Comparison of ENCODE assay signal across 30 cellular contexts in genomic region chrX:38236901-38237615, GRCh38. TPM values are rescaled to one million over a fixed set of nuclear protein-coding genes. Genes with fewer than 3 reads are reported as not detected.
"Had no signal": no experiment of that assay in that cellular context is flagged by ENCODE, and none has a peak within 500 bp of the region (broad histone marks: within the 10 kb centered on the region; RNA-seq: fewer than 3 reads in every experiment).

No MANE protein-coding gene starts in this region.

- H3K4me3 ChIP-seq: cardiac muscle cell, colonic mucosa, esophagus squamous epithelium, pancreas, prostate gland, sigmoid colon, smooth muscle cell, suprapubic skin, tibial artery had no signal

- H3K27ac ChIP-seq: cardiac muscle cell, colonic mucosa, epithelial cell of prostate, esophagus squamous epithelium, pancreas, prostate gland, sigmoid colon, suprapubic skin, tibial artery had no signal

- DNase-seq: activated CD4-positive, alpha-beta T cell treated with anti-CD3 and anti-CD28 coated beads for 36 hours; activated CD4-positive, CD25-positive, alpha-beta regulatory T cell; activated CD8-positive, alpha-beta memory T cell treated with anti-CD3 and anti-CD28 coated beads, Interleukin-2, amount 10 ng/mL, durations not matched to agents 7 days and 5 days; activated CD8-positive, alpha-beta T cell treated with anti-CD3 and anti-CD28 coated beads, Interleukin-2, amount 10 ng/mL, durations not matched to agents 7 days and 5 days; activated naive CD4-positive, alpha-beta T cell; activated T-cell treated with anti-CD3 and anti-CD28 coated beads, Interleukin-2, amount 50 U/mL, for 48 hours; aorta; cerebellar nuclear complex; colonic mucosa; effector CD8-positive, alpha-beta T cell; esophagus squamous epithelium; head of caudate nucleus; hippocampal formation; kidney; left colon; mammary epithelial cell; naive thymus-derived CD4-positive, alpha-beta T cell; pancreas; sigmoid colon; stimulated activated CD4-positive, alpha-beta T cell treated with anti-CD3 and anti-CD28 coated beads, Interleukin-1b, Interleukin-23, amount 100 ng/mL, for 48 hours; stimulated activated CD4-positive, alpha-beta T cell treated with anti-CD3 and anti-CD28 coated beads, Interleukin-4, amount 100 ng/mL, for 4 hours; stimulated activated CD8-positive, alpha-beta memory T cell treated with anti-CD3 and anti-CD28 coated beads, Interleukin-4, amount 100 ng/mL, for 48 hours; tibial artery had no signal

- H3K27me3 ChIP-seq: cardiac muscle cell, colonic mucosa, esophagus squamous epithelium, pancreas, sigmoid colon, suprapubic skin, tibial artery had no signal

- ATAC-seq: activated CD4-positive, alpha-beta T cell treated with anti-CD3 and anti-CD28 coated beads for 36 hours; activated CD8-positive, alpha-beta memory T cell treated with anti-CD3 and anti-CD28 coated beads, Interleukin-2, amount 10 ng/mL, durations not matched to agents 7 days and 5 days; activated CD8-positive, alpha-beta T cell treated with anti-CD3 and anti-CD28 coated beads, Interleukin-2, amount 10 ng/mL, durations not matched to agents 7 days and 5 days; activated naive CD4-positive, alpha-beta T cell treated with anti-CD3 and anti-CD28 coated beads, Interleukin-2, amount 50 U/mL, for 72 hours; left colon; naive thymus-derived CD4-positive, alpha-beta T cell; pancreas; stimulated activated memory B cell treated with anti-CD40 and anti-IgM and Interleukin-4, amounts not matched to agents 10 μg/mL and 1 μg/mL and 100 μg/mL, for 72 hours had no signal

- H3K4me2 ChIP-seq: smooth muscle cell had no signal

- H3K4me1 ChIP-seq: colonic mucosa, esophagus squamous epithelium, pancreas, prostate gland, suprapubic skin had no signal

- H3K36me3 ChIP-seq: cardiac muscle cell, colonic mucosa, esophagus squamous epithelium, pancreas, prostate gland, sigmoid colon, suprapubic skin, tibial artery had no signal

- H3K9me3 ChIP-seq: colonic mucosa, esophagus squamous epithelium, pancreas, prostate gland, sigmoid colon, suprapubic skin, tibial artery had no signal

RNA-seq across cellular contexts. Expression of gene SRPX, which starts 16.4 kb away (rescaled TPM):
- total RNA-seq: activated CD4-positive, alpha-beta T cell treated with anti-CD3 and anti-CD28 coated beads for 36 hours; activated naive CD4-positive, alpha-beta T cell treated with anti-CD3 and anti-CD28 coated beads, Interleukin-2, amount 50 U/mL, for 72 hours; naive thymus-derived CD4-positive, alpha-beta T cell had no signal
- polyA plus RNA-seq: naive thymus-derived CD4-positive, alpha-beta T cell had no signal
